9 cellular contexts compared by ENCODE assay signal in the genomic region with DNA sequence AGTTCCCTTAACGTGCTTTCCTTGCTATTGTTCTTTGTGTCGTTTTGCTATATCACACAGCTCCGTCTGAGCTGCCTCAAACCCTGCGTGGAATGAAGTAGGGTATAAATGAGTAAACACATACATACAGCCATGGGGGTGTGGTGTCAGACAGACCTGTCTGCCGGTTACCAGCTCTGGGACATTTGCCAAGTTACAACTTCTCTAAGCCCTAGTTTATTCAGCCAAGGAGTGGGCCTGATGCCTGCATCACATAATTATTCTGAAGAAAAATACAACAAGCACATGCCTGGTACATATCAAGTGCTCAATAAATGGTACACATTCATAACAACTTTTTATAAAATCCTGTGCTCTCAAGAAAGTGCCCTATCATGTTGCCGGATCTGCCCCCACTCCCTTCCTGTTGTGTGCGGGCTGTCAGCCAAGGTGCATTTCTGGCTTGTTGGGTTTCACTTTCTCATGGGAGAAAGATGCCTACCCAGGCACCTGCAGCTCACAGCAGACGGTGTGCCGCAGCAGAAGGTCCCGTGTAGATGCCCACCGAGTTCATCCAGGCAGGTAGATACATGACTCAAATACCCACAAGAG. TPM values are rescaled to one million over a fixed set of nuclear protein-coding genes. Genes with fewer than 3 reads are reported as not detected.
DNase-seq lines count a peak whose midpoint lies in the region; ATAC-seq and TF ChIP-seq lines count a peak whose summit lies in the region.
"Had no signal": no experiment of that assay in that cellular context is flagged by ENCODE, and none has a peak within 500 bp of the region (broad histone marks: within the 10 kb centered on the region; RNA-seq: fewer than 3 reads in every experiment).

No MANE protein-coding gene starts in this region.

- intact Hi-C loops in body of pancreas (cut with DNase I), result no loop called here

- H3K27me3 Mint-ChIP-seq in mesothelial cell of epicardium (ENCODE audit: low read depth), result peaks cover 9% of the 10 kb centered on the region

- H3K9ac ChIP-seq in BLaER1 treated with 17β-estradiol and CSF1 and Interleukin-3, amounts not matched to agents 10 nM and 100 nM, result peak overlapping the region in 3 of 11 experiments; percentile 27 to 56 (median 30); a peak in 3 of 22 replicates

- H3K4me3 Mint-ChIP-seq in mesothelial cell of epicardium, result no peak overlapping the region
- H3K4me3 Mint-ChIP-seq: dendritic cell treated with granulocyte-macrophage colony-stimulating factor and Interleukin-4, amounts not matched to agents 40 ng/mL and 50 ng/mL, for 4 days had no signal

- ATAC-seq in GM19397 (IDR thresholded peaks at IDR 0.05; ENCODE audit: unreplicated experiment), result peak; percentile 71
- peak; percentile 36 for ATAC-seq in body of pancreas
- ATAC-seq in HG03469 (IDR thresholded peaks at IDR 0.05; ENCODE audit: unreplicated experiment), result no peak

- TF ChIP-seq CTCF in body of pancreas (IDR thresholded peaks at IDR 0.05) (no peak), mesothelial cell of epicardium (IDR thresholded peaks at IDR 0.05; ENCODE audit: unreplicated experiment) (no peak)

- H3K36me3 Mint-ChIP-seq in mesothelial cell of epicardium, result no peaks in the 10 kb centered on the region

- no peaks in the 10 kb centered on the region for H3K9me3 Mint-ChIP-seq in mesothelial cell of epicardium
- H3K9me3 Mint-ChIP-seq: dendritic cell treated with granulocyte-macrophage colony-stimulating factor and Interleukin-4, amounts not matched to agents 40 ng/mL and 50 ng/mL, for 4 days had no signal

- 13 to 20% methylated on average over 11 of the region's 11 CpGs for WGBS in body of pancreas, 2 donors

- peak; percentile 54; the same call in 1 of the 2 replicates for TF ChIP-seq EP300 in Ishikawa (IDR thresholded peaks at IDR 0.05; ENCODE audit: borderline replicate concordance)

- H4K20me1 ChIP-seq in BLaER1 treated with 17β-estradiol and CSF1 and Interleukin-3, amounts not matched to agents 10 nM and 100 nM, result peaks cover 0 to 10% (median 0%) of the 10 kb centered on the region in 11 experiments; a peak in 2 of 22 replicates

- H3K4me2 ChIP-seq in BLaER1 treated with 17β-estradiol and CSF1 and Interleukin-3, amounts not matched to agents 10 nM and 100 nM, result peak overlapping the region; percentile 54 to 91 (median 84)

- TF ChIP-seq RAD21 in Ishikawa (IDR thresholded peaks at IDR 0.05; ENCODE audit: low read depth), result no peak

- no peaks in the 10 kb centered on the region for H3K9me3 ChIP-seq in BLaER1 treated with 17β-estradiol and CSF1 and Interleukin-3, amounts not matched to agents 10 nM and 100 nM (replicated peaks in 1 of 11)
- H3K9me3 ChIP-seq in body of pancreas, result no peaks in the 10 kb centered on the region

- peak overlapping the region in 8 of 11 experiments; percentile 9 to 69 (median 49); a peak in 14 of 22 replicates for H3K27ac ChIP-seq in BLaER1 treated with 17β-estradiol and CSF1 and Interleukin-3, amounts not matched to agents 10 nM and 100 nM
- H3K27ac ChIP-seq in body of pancreas, result peak overlapping the region; percentile 89 to 96 (median 96)

- peak; percentile 56 for DNase-seq in T-helper 9 cell
- peak; percentile 78 to 90 (median 84) for DNase-seq in body of pancreas
- peak; percentile 38 to 47 (median 44) for DNase-seq in stimulated activated CD4-positive, alpha-beta T cell treated with anti-CD3 and anti-CD28 coated beads, Interleukin-12 subunit alpha, Interleukin-12 subunit beta, amount 100 ng/mL, for 48 hours (ENCODE audit: low read depth in 2 of 3, low spot score in 1 of 3)
- no peak for DNase-seq in mesothelial cell of epicardium (ENCODE audit: low spot score in 2 of 2, unreplicated experiment in 2 of 2)

- peaks cover 20 to 45% (median 33%) of the 10 kb centered on the region in 10 experiments for H3K4me1 ChIP-seq in BLaER1 treated with 17β-estradiol and CSF1 and Interleukin-3, amounts not matched to agents 10 nM and 100 nM
- H3K4me1 ChIP-seq in body of pancreas, result peaks cover 59% of the 10 kb centered on the region

- no peak for TF ChIP-seq POLR2A in body of pancreas (IDR thresholded peaks at IDR 0.05)

- H3K27me3 ChIP-seq in BLaER1 treated with 17β-estradiol and CSF1 and Interleukin-3, amounts not matched to agents 10 nM and 100 nM, result no peaks in the 10 kb centered on the region
- H3K27me3 ChIP-seq in body of pancreas, result no peaks in the 10 kb centered on the region

- H3K27ac Mint-ChIP-seq in mesothelial cell of epicardium, result no peak overlapping the region
- H3K27ac Mint-ChIP-seq: dendritic cell treated with granulocyte-macrophage colony-stimulating factor and Interleukin-4, amounts not matched to agents 40 ng/mL and 50 ng/mL, for 4 days had no signal

- H3K36me3 ChIP-seq in BLaER1 treated with 17β-estradiol and CSF1 and Interleukin-3, amounts not matched to agents 10 nM and 100 nM, result no peaks in the 10 kb centered on the region
- H3K36me3 ChIP-seq in body of pancreas (replicated peaks in 1 of 2; ENCODE audit: insufficient read depth in 1 of 2, low read depth in 2 of 2), result no peaks in the 10 kb centered on the region

- H3K4me1 Mint-ChIP-seq in mesothelial cell of epicardium, result peaks cover 5% of the 10 kb centered on the region

- H3K4me3 ChIP-seq in BLaER1 treated with 17β-estradiol and CSF1 and Interleukin-3, amounts not matched to agents 10 nM and 100 nM, result no peak overlapping the region; a peak in 1 of 20 replicates
- H3K4me3 ChIP-seq in body of pancreas, result no peak overlapping the region

TF ChIP-seq in Ishikawa, 13 proteins besides CTCF, POLR2A, EP300 and RAD21:
- no peak for TF ChIP-seq FOXM1 (IDR thresholded peaks at IDR 0.05; ENCODE audit: borderline replicate concordance, low read depth)
- TF ChIP-seq, protein P1, sequence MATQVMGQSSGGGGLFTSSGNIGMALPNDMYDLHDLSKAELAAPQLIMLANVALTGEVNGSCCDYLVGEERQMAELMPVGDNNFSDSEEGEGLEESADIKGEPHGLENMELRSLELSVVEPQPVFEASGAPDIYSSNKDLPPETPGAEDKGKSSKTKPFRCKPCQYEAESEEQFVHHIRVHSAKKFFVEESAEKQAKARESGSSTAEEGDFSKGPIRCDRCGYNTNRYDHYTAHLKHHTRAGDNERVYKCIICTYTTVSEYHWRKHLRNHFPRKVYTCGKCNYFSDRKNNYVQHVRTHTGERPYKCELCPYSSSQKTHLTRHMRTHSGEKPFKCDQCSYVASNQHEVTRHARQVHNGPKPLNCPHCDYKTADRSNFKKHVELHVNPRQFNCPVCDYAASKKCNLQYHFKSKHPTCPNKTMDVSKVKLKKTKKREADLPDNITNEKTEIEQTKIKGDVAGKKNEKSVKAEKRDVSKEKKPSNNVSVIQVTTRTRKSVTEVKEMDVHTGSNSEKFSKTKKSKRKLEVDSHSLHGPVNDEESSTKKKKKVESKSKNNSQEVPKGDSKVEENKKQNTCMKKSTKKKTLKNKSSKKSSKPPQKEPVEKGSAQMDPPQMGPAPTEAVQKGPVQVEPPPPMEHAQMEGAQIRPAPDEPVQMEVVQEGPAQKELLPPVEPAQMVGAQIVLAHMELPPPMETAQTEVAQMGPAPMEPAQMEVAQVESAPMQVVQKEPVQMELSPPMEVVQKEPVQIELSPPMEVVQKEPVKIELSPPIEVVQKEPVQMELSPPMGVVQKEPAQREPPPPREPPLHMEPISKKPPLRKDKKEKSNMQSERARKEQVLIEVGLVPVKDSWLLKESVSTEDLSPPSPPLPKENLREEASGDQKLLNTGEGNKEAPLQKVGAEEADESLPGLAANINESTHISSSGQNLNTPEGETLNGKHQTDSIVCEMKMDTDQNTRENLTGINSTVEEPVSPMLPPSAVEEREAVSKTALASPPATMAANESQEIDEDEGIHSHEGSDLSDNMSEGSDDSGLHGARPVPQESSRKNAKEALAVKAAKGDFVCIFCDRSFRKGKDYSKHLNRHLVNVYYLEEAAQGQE (IDR thresholded peaks at IDR 0.05; ENCODE audit: low read depth), result no peak
- TF ChIP-seq NFIC (IDR thresholded peaks at IDR 0.05), result peak; percentile 81
- peak; percentile 32; the same call in 1 of the 2 replicates for TF ChIP-seq TEAD4 (IDR thresholded peaks at IDR 0.05)
- TF ChIP-seq TAF1 (IDR thresholded peaks at IDR 0.05; ENCODE audit: low read depth), result no peak
- TF ChIP-seq, protein P2, sequence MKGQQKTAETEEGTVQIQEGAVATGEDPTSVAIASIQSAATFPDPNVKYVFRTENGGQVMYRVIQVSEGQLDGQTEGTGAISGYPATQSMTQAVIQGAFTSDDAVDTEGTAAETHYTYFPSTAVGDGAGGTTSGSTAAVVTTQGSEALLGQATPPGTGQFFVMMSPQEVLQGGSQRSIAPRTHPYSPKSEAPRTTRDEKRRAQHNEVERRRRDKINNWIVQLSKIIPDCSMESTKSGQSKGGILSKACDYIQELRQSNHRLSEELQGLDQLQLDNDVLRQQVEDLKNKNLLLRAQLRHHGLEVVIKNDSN (IDR thresholded peaks at IDR 0.05), result no peak
- TF ChIP-seq TCF12 (IDR thresholded peaks at IDR 0.05; ENCODE audit: low read depth), result peak; percentile 78
- TF ChIP-seq CEBPB (IDR thresholded peaks at IDR 0.05), result no peak
- no peak for TF ChIP-seq YY1 (IDR thresholded peaks at IDR 0.05; ENCODE audit: low read depth)
- no peak for TF ChIP-seq ZBTB7A (IDR thresholded peaks at IDR 0.05; ENCODE audit: low read depth)
- no peak for TF ChIP-seq EGR1 (IDR thresholded peaks at IDR 0.05)
- TF ChIP-seq, protein P3, sequence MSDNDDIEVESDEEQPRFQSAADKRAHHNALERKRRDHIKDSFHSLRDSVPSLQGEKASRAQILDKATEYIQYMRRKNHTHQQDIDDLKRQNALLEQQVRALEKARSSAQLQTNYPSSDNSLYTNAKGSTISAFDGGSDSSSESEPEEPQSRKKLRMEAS (IDR thresholded peaks at IDR 0.05), result peak; percentile 40
- no peak for TF ChIP-seq CREB1 (IDR thresholded peaks at IDR 0.05; ENCODE audit: low read depth)

RNA-seq across cellular contexts. Expression of a gene that starts 30.5 kb away (rescaled TPM):
- total RNA-seq in body of pancreas (1 to 10 TPM; 1.3 to 4.6 TPM), mesothelial cell of epicardium (0.14 to 0.20 TPM (median 0.18 TPM) in 3 replicates)

Comparison
In these comparisons a context has a peak if more than half of its experiments do, and no peak if none do; other contexts are left out.
1. DNase-seq: peak in T-helper 9 cell (single experiment), body of pancreas (4 of 4) and stimulated activated CD4-positive, alpha-beta T cell treated with anti-CD3 and anti-CD28 coated beads, Interleukin-12 subunit alpha, Interleukin-12 subunit beta, amount 100 ng/mL, for 48 hours (3 of 3); none in mesothelial cell of epicardium (0 of 2).